Comparison of ENCODE assay signal across 8 cellular contexts in genomic region chr12:30754750-30755394, GRCh38. TPM values are rescaled to one million over a fixed set of nuclear protein-coding genes. Genes with fewer than 3 reads are reported as not detected.
DNase-seq lines count a peak whose midpoint lies in the region; ATAC-seq and TF ChIP-seq lines count a peak whose summit lies in the region.

Gene CAPRIN2, minus strand, starts transcription at chr12:30754951. Its CDS starts 1,431 bp downstream, at chr12:30753520.

- H3K27me3 Mint-ChIP-seq in activated B cell treated with CpG ODN at 0.5 μM for 24 hours (no peaks in the 10 kb centered on the region), immature natural killer cell (ENCODE audit: low read depth in 3 of 3) (peaks cover 6 to 13% (median 10%) of the 10 kb centered on the region in 3 donors)

- POLR2A ChIA-PET in activated B cell treated with CpG ODN at 0.5 μM for 24 hours (lab: Charles Lee): interaction anchor here (0.6 to 2.9 kb wide), 6 partner anchors 41 to 1374 kb away, joined by 3 to 31 read pairs (median 4); partner anchors contain the start of genes ERGIC2 and IPO8

- intact Hi-C loops in activated B cell treated with CpG ODN at 0.5 μM for 24 hours (cut with micrococcal nuclease): loop anchor here (1.0 to 2.0 kb wide), 9 partner anchors 42 to 2000 kb away; partner anchors contain the start of genes DDX11, DNM1L, ERGIC2 and IPO8

- H3K4me3 Mint-ChIP-seq in activated B cell treated with CpG ODN at 0.5 μM for 24 hours (peak within 1 kb of the TSS; percentile 95), immature natural killer cell (peak within 1 kb of the TSS; percentile 92 to 100 (median 98))

- ATAC-seq in GM19025 (IDR thresholded peaks at IDR 0.05; ENCODE audit: low read depth, unreplicated experiment) (peak; percentile 95), HG03280 (IDR thresholded peaks at IDR 0.05; ENCODE audit: unreplicated experiment) (peak; percentile 94), activated B cell treated with CpG ODN at 0.5 μM for 24 hours (ENCODE audit: low read depth) (peak; percentile 88)

- peak within 1 kb of the TSS; percentile 90 for H3K27ac Mint-ChIP-seq in activated B cell treated with CpG ODN at 0.5 μM for 24 hours
- peak within 1 kb of the TSS; percentile 85 to 97 (median 92) for H3K27ac Mint-ChIP-seq in immature natural killer cell

- peak; percentile 34 for TF ChIP-seq CTCF in AG09319 (IDR thresholded peaks at IDR 0.05; ENCODE audit: low read depth, low read length)
- TF ChIP-seq CTCF in activated B cell treated with CpG ODN at 0.5 μM for 24 hours (IDR thresholded peaks at IDR 0.05): no peak

- H3K4me1 Mint-ChIP-seq in activated B cell treated with CpG ODN at 0.5 μM for 24 hours: peaks cover 20% of the 10 kb centered on the region
- peaks cover 25 to 51% of the 10 kb centered on the region in 2 donors for H3K4me1 Mint-ChIP-seq in immature natural killer cell

- H3K9me3 Mint-ChIP-seq in activated B cell treated with CpG ODN at 0.5 μM for 24 hours (no peaks in the 10 kb centered on the region), immature natural killer cell (no peaks in the 10 kb centered on the region)

- CTCF ChIA-PET in activated B cell treated with CpG ODN at 0.5 μM for 24 hours (lab: Charles Lee): interaction anchor here (0.6 to 2.7 kb wide), 4 partner anchors 42 to 68 kb away, joined by 3 to 15 read pairs (median 4); partner anchors contain the start of gene IPO8

- H3K27ac ChIP-seq in caudate nucleus (ENCODE audit: low read depth, low read length): peak within 1 kb of the TSS; percentile 89

- DNase-seq in AG09319 (ENCODE audit: extremely low read depth, low read depth) (peak; percentile 87), NCI-H226 (peak; percentile 91), activated B cell treated with CpG ODN at 0.5 μM for 24 hours (peak; percentile 97), caudate nucleus (lab: John Stamatoyannopoulos, UW) (peak in 60 of 61 donors; percentile 17 to 94 (median 87)), immature natural killer cell (peak; percentile 95 to 96 (median 96)), smooth muscle cell of the brain vasculature (ENCODE audit: low read depth, low spot score) (peak; percentile 89)

- H3K36me3 Mint-ChIP-seq in activated B cell treated with CpG ODN at 0.5 μM for 24 hours (ENCODE audit: low read depth) (peaks cover 9% of the 10 kb centered on the region), immature natural killer cell (peaks cover 0 to 6% (median 5%) of the 10 kb centered on the region in 3 donors)

RNA-seq across cellular contexts. Expression of gene CAPRIN2, which starts in this region (rescaled TPM):
- 17.5 and 18.7 TPM in 2 replicates for total RNA-seq in activated B cell treated with CpG ODN at 0.5 μM for 24 hours
- polyA plus RNA-seq in immature natural killer cell: 1 to 10 TPM; 3.0 to 8.8 (median 7.2) TPM

Comparison
In these comparisons a context has a peak if more than half of its experiments do, and no peak if none do; other contexts are left out.
1. Peak in every context shown above with its lines: DNase-seq, ATAC-seq and H3K27ac ChIP-seq.